10 cellular contexts compared by ENCODE assay signal in the genomic region with DNA sequence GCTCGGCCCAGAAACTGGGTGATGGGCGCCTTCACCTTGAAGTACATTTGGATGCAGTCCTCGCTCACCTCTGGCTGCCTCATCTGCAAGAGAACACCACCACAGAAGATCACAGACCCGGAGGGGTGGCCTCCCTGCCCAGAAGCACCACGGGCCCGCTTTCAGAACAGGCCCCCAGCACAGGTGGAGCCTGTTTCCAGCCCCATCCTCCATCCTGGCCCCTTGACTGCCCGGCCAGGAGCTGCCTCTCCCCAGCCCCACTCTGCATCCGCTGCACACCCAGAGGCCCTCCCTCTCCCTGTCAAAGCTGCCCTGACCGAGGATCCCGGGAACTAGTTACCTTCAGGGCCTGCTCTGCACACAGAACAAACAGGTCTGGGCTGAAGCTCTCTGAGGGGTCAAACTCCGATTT. TPM values are rescaled to one million over a fixed set of nuclear protein-coding genes. Genes with fewer than 3 reads are reported as not detected.
DNase-seq lines count a peak whose midpoint lies in the region; TF ChIP-seq lines count a peak whose summit lies in the region.
"Had no signal": no experiment of that assay in that cellular context is flagged by ENCODE, and none has a peak within 500 bp of the region (broad histone marks: within the 10 kb centered on the region; RNA-seq: fewer than 3 reads in every experiment).

No MANE protein-coding gene starts in this region.

- H3K4me2 ChIP-seq in OCI-LY3 (ENCODE audit: low read length) = peak overlapping the region; percentile 83; the same call in 1 of the 2 replicates

- no peak overlapping the region for H3K9ac ChIP-seq in OCI-LY3 (ENCODE audit: low read length)

- H3K27me3 Mint-ChIP-seq in nephron (ENCODE audit: low read depth) = peaks cover 22% of the 10 kb centered on the region

- H3K9me3 Mint-ChIP-seq in nephron = no peaks in the 10 kb centered on the region

- H3K4me3 Mint-ChIP-seq in nephron = peak overlapping the region; percentile 79 to 87 (median 81)

- no peak for DNase-seq in BJ (ENCODE audit: low read depth)
- no peak for DNase-seq in fibroblast of the aortic adventitia (ENCODE audit: low read depth)
- DNase-seq in islet precursor cell = no peak
- no peak for DNase-seq in amygdala (lab: John Stamatoyannopoulos, UW)
- DNase-seq in HuH-7.5 (ENCODE audit: low spot score) = no peak
- no peak for DNase-seq in C1 segment of cervical spinal cord (lab: John Stamatoyannopoulos, UW)
- DNase-seq: NCI-H1694 treated with DMSO at 0.1 percent for 48 hours had no signal

- no peaks in the 10 kb centered on the region for H3K27me3 ChIP-seq in BJ (ENCODE audit: control insufficient read depth, insufficient read depth, low read length)
- H3K27me3 ChIP-seq in OCI-LY3 (ENCODE audit: low read depth, low read length) = no peaks in the 10 kb centered on the region

- H3K79me2 ChIP-seq in OCI-LY3 (ENCODE audit: low read length) = no peaks in the 10 kb centered on the region

- peak overlapping the region; percentile 55 for H3K4me3 ChIP-seq in BJ (ENCODE audit: low read depth, low read length)
- H3K4me3 ChIP-seq in OCI-LY3 (ENCODE audit: low read length) = no peak overlapping the region
- H3K4me3 ChIP-seq in fibroblast of the aortic adventitia (ENCODE audit: low read depth, low read length) = peak overlapping the region; percentile 62

- POLR2A ChIA-PET in BJ (lab: Charles Lee) = no interaction called here

- peaks cover 5% of the 10 kb centered on the region for H3K4me1 Mint-ChIP-seq in nephron

- peaks cover 31% of the 10 kb centered on the region for H3K4me1 ChIP-seq in OCI-LY3 (ENCODE audit: low read length)

- H3K36me3 Mint-ChIP-seq in nephron (ENCODE audit: low read depth) = no peaks in the 10 kb centered on the region

- H3K27ac Mint-ChIP-seq in nephron = no peak overlapping the region

- H3K9me3 ChIP-seq in OCI-LY3 (ENCODE audit: insufficient read depth, low read length) = no peaks in the 10 kb centered on the region

- CTCF ChIA-PET in BJ (lab: Yijun Ruan, JAX) = interaction anchor here (1.2 to 2.2 kb wide), 2 partner anchors 182 to 183 kb away, joined by 3 to 12 read pairs; no protein-coding TSS in a partner anchor

- no peak overlapping the region for H3K27ac ChIP-seq in OCI-LY3 (ENCODE audit: low read length)
- H3K27ac ChIP-seq: HL-60 had no signal

- H3K36me3 ChIP-seq in BJ (ENCODE audit: control insufficient read depth, insufficient read depth, low read length) (no peaks in the 10 kb centered on the region), OCI-LY3 (replicated peaks; ENCODE audit: low read depth, low read length) (no peaks in the 10 kb centered on the region)

- H4K20me1 ChIP-seq in OCI-LY3 (ENCODE audit: insufficient read depth, low read length) = no peaks in the 10 kb centered on the region

- H2AFZ ChIP-seq in OCI-LY3 (ENCODE audit: low read depth, low read length) = no peak overlapping the region

- TF ChIP-seq CTCF in BJ (IDR thresholded peaks at IDR 0.05; ENCODE audit: insufficient read depth, low read depth, low read length) (no peak), OCI-LY3 (IDR thresholded peaks at IDR 0.05; ENCODE audit: low read depth, low read length) (no peak), fibroblast of the aortic adventitia (IDR thresholded peaks at IDR 0.05; ENCODE audit: insufficient read depth, low read length) (no peak), nephron (IDR thresholded peaks at IDR 0.05; ENCODE audit: unreplicated experiment in 3 of 3) (no peak)

RNA-seq across cellular contexts. Expression of gene CFAP46, which starts 0.7 kb away (rescaled TPM):
- polyA plus RNA-seq in BJ (2011; rRNA removed) = 1.8 and 2.0 TPM in 2 replicates
- 0.15 and 0.66 TPM in 2 replicates for polyA minus RNA-seq in BJ (2011; rRNA and poly(A)+ RNA removed)
- 0.09 and 1.5 TPM in 2 replicates for total RNA-seq in fibroblast of the aortic adventitia (ENCODE audit: low replicate concordance)
